27 cellular contexts compared by ENCODE assay signal in the genomic region with DNA sequence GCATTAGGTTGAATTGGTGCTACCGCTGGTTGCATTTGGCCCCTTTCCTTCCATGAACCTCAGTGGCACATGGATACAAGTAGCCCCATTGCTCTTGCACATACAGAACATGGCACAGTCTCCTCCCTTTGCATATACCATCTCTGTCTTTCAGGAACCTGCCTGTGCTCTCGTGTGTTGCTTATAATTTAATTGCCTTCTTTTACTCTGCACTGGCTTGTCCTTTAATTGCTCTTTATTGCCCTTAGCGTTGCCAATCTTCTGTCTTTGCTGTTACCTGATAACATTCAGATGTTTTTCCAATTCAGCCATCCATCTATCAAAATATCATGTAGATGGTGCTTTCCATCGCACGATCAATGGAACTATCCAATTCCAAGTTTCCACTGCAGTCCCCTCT.
"Had no signal": no experiment of that assay in that cellular context is flagged by ENCODE, and none has a peak within 500 bp of the region (broad histone marks: within the 10 kb centered on the region; RNA-seq: fewer than 3 reads in every experiment).

No MANE protein-coding gene starts in this region.

- ATAC-seq: activated CD8-positive, alpha-beta memory T cell treated with anti-CD3 and anti-CD28 coated beads, Interleukin-2, amount 10 ng/mL, durations not matched to agents 7 days and 5 days; activated CD8-positive, alpha-beta T cell treated with anti-CD3 and anti-CD28 coated beads, Interleukin-2, amount 10 ng/mL, durations not matched to agents 7 days and 5 days; esophagus mucosa; T-helper 17 cell; WTC11 had no signal

- H3K4me3 Mint-ChIP-seq: activated CD4-positive, alpha-beta memory T cell treated with anti-CD3 and anti-CD28 coated beads for 36 hours; activated CD8-positive, alpha-beta memory T cell treated with anti-CD3 and anti-CD28 coated beads, Interleukin-2, amount 10 ng/mL, durations not matched to agents 7 days and 5 days; activated CD8-positive, alpha-beta T cell treated with anti-CD3 and anti-CD28 coated beads, Interleukin-2, amount 10 ng/mL, durations not matched to agents 7 days and 5 days; activated naive CD4-positive, alpha-beta T cell treated with anti-CD3 and anti-CD28 coated beads, Interleukin-2, amount 10 ng/mL, durations not matched to agents 7 days and 5 days; activated naive CD8-positive, alpha-beta T cell; activated T-helper 1 cell treated with anti-CD3 and anti-CD28 coated beads, Interleukin-12 subunit alpha, Interleukin-12 subunit beta, Interleukin-2, Interleukin-4 antibody, amounts not matched to agents 30 ng/mL and 10 ng/mL and 1 ng/mL, durations not matched to agents 14 hours and 24 hours and 36 hours; dendritic cell treated with granulocyte-macrophage colony-stimulating factor and Interleukin-4, amounts not matched to agents 40 ng/mL and 50 ng/mL, for 4 days; endodermal cell; T-helper 17 cell; WTC11 had no signal

- H3K27ac Mint-ChIP-seq: activated CD4-positive, alpha-beta memory T cell treated with anti-CD3 and anti-CD28 coated beads for 36 hours; activated CD8-positive, alpha-beta memory T cell treated with anti-CD3 and anti-CD28 coated beads, Interleukin-2, amount 10 ng/mL, durations not matched to agents 7 days and 5 days; activated CD8-positive, alpha-beta T cell treated with anti-CD3 and anti-CD28 coated beads, Interleukin-2, amount 10 ng/mL, durations not matched to agents 7 days and 5 days; activated naive CD4-positive, alpha-beta T cell treated with anti-CD3 and anti-CD28 coated beads, Interleukin-2, amount 10 ng/mL, durations not matched to agents 7 days and 5 days; activated naive CD8-positive, alpha-beta T cell; activated T-helper 1 cell treated with anti-CD3 and anti-CD28 coated beads, Interleukin-12 subunit alpha, Interleukin-12 subunit beta, Interleukin-2, Interleukin-4 antibody, amounts not matched to agents 30 ng/mL and 10 ng/mL and 1 ng/mL, durations not matched to agents 14 hours and 24 hours and 36 hours; activated T-helper 2 cell treated with anti-CD3 and anti-CD28 coated beads, Interferon-gamma antibody, Interleukin-2, Interleukin-4, amounts not matched to agents 10 μg/mL and 5 μg/mL and 100 μg/mL, durations not matched to agents 14 hours and 24 hours and 36 hours; dendritic cell treated with granulocyte-macrophage colony-stimulating factor and Interleukin-4, amounts not matched to agents 40 ng/mL and 50 ng/mL, for 4 days; endodermal cell; T-helper 17 cell; WTC11 had no signal

- DNase-seq: activated CD4-positive, alpha-beta memory T cell treated with anti-CD3 and anti-CD28 coated beads for 36 hours; activated CD4-positive, alpha-beta T cell treated with anti-CD3 and anti-CD28 coated beads for 1 hour; activated CD4-positive, alpha-beta T cell treated with anti-CD3 and anti-CD28 coated beads for 48 hours; activated CD8-positive, alpha-beta memory T cell treated with anti-CD3 and anti-CD28 coated beads, Interleukin-2, amount 10 ng/mL, durations not matched to agents 7 days and 5 days; activated CD8-positive, alpha-beta memory T cell treated with anti-CD3 and anti-CD28 coated beads, Interleukin-2, amount 50 U/mL, for 4 hours; activated CD8-positive, alpha-beta T cell treated with anti-CD3 and anti-CD28 coated beads, Interleukin-2, amount 10 ng/mL, durations not matched to agents 7 days and 5 days; activated effector memory CD4-positive, alpha-beta T cell treated with anti-CD3 and anti-CD28 coated beads, Interleukin-2, amount 50 U/mL, for 16 hours; activated naive CD4-positive, alpha-beta T cell treated with anti-CD3 and anti-CD28 coated beads, Interleukin-2, amount 10 ng/mL, durations not matched to agents 7 days and 5 days; activated T-cell treated with anti-CD3 and anti-CD28 coated beads, Interleukin-2, amount 50 U/mL, for 1 hour; activated T-cell treated with anti-CD3 and anti-CD28 coated beads, Interleukin-2, amount 50 U/mL, for 48 hours; amniotic stem cell; anterior cingulate cortex; caudate nucleus; dorsolateral prefrontal cortex; effector memory CD4-positive, alpha-beta T cell; endodermal cell; foreskin fibroblast; head of caudate nucleus; T-helper 1 cell; T-helper 17 cell had no signal

- H3K4me3 ChIP-seq: dorsolateral prefrontal cortex had no signal

- H3K4me1 Mint-ChIP-seq: activated CD8-positive, alpha-beta memory T cell treated with anti-CD3 and anti-CD28 coated beads, Interleukin-2, amount 10 ng/mL, durations not matched to agents 7 days and 5 days; activated naive CD4-positive, alpha-beta T cell treated with anti-CD3 and anti-CD28 coated beads, Interleukin-2, amount 10 ng/mL, durations not matched to agents 7 days and 5 days had no signal

- H3K9me3 Mint-ChIP-seq: activated CD4-positive, alpha-beta memory T cell treated with anti-CD3 and anti-CD28 coated beads for 36 hours; activated naive CD4-positive, alpha-beta T cell treated with anti-CD3 and anti-CD28 coated beads, Interleukin-2, amount 10 ng/mL, durations not matched to agents 7 days and 5 days; activated T-helper 1 cell treated with anti-CD3 and anti-CD28 coated beads, Interleukin-12 subunit alpha, Interleukin-12 subunit beta, Interleukin-2, Interleukin-4 antibody, amounts not matched to agents 30 ng/mL and 10 ng/mL and 1 ng/mL, durations not matched to agents 14 hours and 24 hours and 36 hours; activated T-helper 2 cell treated with anti-CD3 and anti-CD28 coated beads, Interferon-gamma antibody, Interleukin-2, Interleukin-4, amounts not matched to agents 10 μg/mL and 5 μg/mL and 100 μg/mL, durations not matched to agents 14 hours and 24 hours and 36 hours; dendritic cell treated with granulocyte-macrophage colony-stimulating factor and Interleukin-4, amounts not matched to agents 40 ng/mL and 50 ng/mL, for 4 days; endodermal cell; WTC11 had no signal

- H3K36me3 Mint-ChIP-seq: activated CD4-positive, alpha-beta memory T cell treated with anti-CD3 and anti-CD28 coated beads for 36 hours; activated CD8-positive, alpha-beta memory T cell treated with anti-CD3 and anti-CD28 coated beads, Interleukin-2, amount 10 ng/mL, durations not matched to agents 7 days and 5 days; activated naive CD4-positive, alpha-beta T cell treated with anti-CD3 and anti-CD28 coated beads, Interleukin-2, amount 10 ng/mL, durations not matched to agents 7 days and 5 days; activated naive CD8-positive, alpha-beta T cell; WTC11 had no signal

- H3K27ac ChIP-seq: dorsolateral prefrontal cortex, VCaP had no signal
